Comparison of ENCODE assay signal across 24 cellular contexts in the genomic region with DNA sequence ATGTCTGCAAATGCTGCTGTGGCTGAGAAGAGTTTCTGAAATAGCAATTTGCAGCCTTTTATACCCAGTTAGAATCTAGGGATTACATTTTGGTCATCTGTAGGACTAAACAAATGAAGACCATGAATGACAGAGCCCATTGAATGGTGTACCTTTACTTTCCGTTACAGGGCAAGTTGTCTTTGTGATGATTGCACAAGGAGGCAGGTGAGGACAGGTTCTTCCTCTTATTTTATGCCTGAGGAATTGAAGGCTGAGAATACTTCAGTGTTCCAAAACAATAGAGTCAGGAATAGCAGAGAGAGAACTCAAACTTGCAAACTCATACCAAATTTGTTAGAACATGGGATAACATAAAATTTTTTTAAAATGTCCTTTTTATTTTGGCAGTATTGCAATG.
"Had no signal": no experiment of that assay in that cellular context is flagged by ENCODE, and none has a peak within 500 bp of the region (broad histone marks: within the 10 kb centered on the region; RNA-seq: fewer than 3 reads in every experiment).

No MANE protein-coding gene starts in this region.

- H3K4me3 ChIP-seq: left ventricle myocardium inferior, lung, mucosa of descending colon, ovary, right atrium auricular region, right lobe of liver, stomach, testis, thyroid gland, transverse colon, upper lobe of left lung, vagina had no signal

- H3K4me1 ChIP-seq: left ventricle myocardium inferior, right atrium auricular region, right lobe of liver, stomach, testis, thyroid gland, transverse colon, upper lobe of left lung, vagina had no signal

- DNase-seq: hypothalamus; immature natural killer cell; left ventricle myocardium inferior; midbrain; mucosa of descending colon; naive thymus-derived CD4-positive, alpha-beta T cell; ovary; right lobe of liver; stimulated activated CD4-positive, alpha-beta T cell treated with anti-CD3 and anti-CD28 coated beads, Interleukin-12 subunit alpha, Interleukin-12 subunit beta, amount 100 ng/mL, for 4 hours; stimulated activated CD4-positive, alpha-beta T cell treated with anti-CD3 and anti-CD28 coated beads, Interleukin-15, amount 100 ng/mL, for 24 hours; stimulated activated CD4-positive, alpha-beta T cell treated with anti-CD3 and anti-CD28 coated beads, Interleukin-2, amount 100 ng/mL, for 24 hours; stimulated activated CD4-positive, alpha-beta T cell treated with anti-CD3 and anti-CD28 coated beads, Interleukin-4, amount 100 ng/mL, for 1 hour; stimulated activated naive B cell treated with anti-CD40 and anti-IgM and Interleukin-4, amounts not matched to agents 10 μg/mL and 1 μg/mL and 100 μg/mL, for 72 hours; stimulated activated naive CD8-positive, alpha-beta T cell treated with anti-CD3 and anti-CD28 coated beads, Interleukin-15, Interleukin-2, amounts not matched to agents 100 U/mL and 50 U/mL, for 24 hours; stomach; testis; thyroid gland; transverse colon; upper lobe of left lung had no signal

- ATAC-seq: mucosa of descending colon; naive thymus-derived CD4-positive, alpha-beta T cell; natural killer cell treated with Interleukin-12 subunit alpha and Interleukin-12 subunit beta and Interleukin-15 and Interleukin-18, amount 100 ng/mL, for 72 hours; right lobe of liver; stimulated activated naive B cell treated with anti-CD40 and anti-IgM and Interleukin-4, amounts not matched to agents 10 μg/mL and 1 μg/mL and 100 μg/mL, for 72 hours; stimulated activated naive CD8-positive, alpha-beta T cell treated with anti-CD3 and anti-CD28 coated beads, Interleukin-15, Interleukin-2, amounts not matched to agents 100 U/mL and 50 U/mL, for 24 hours had no signal

- H3K27ac ChIP-seq: left ventricle myocardium inferior, ovary, right atrium auricular region, right lobe of liver, stomach, testis, thyroid gland, transverse colon, upper lobe of left lung, vagina had no signal

- H3K27me3 ChIP-seq: ovary, right atrium auricular region, right lobe of liver, stomach, testis, thyroid gland, transverse colon, upper lobe of left lung, vagina had no signal

- H3K36me3 ChIP-seq: left ventricle myocardium inferior, ovary, right atrium auricular region, right lobe of liver, stomach, thyroid gland, transverse colon, upper lobe of left lung, vagina had no signal

- FAIRE-seq: islet of Langerhans had no signal

- H3K9me3 ChIP-seq: ovary, right lobe of liver, testis, thyroid gland, transverse colon, upper lobe of left lung, vagina had no signal
